1 cellular context compared by ENCODE assay signal in genomic region chr9:133959966-133960567, GRCh38.
TF ChIP-seq lines count a peak whose summit lies in the region.

No MANE protein-coding gene starts in this region.

TF ChIP-seq in GM12878, 131 proteins besides CTCF, POLR2A, EP300 and RAD21 (continued from another document):
- TF ChIP-seq ZNF687 (IDR thresholded peaks at IDR 0.05) (no peak), NRF1 (conservative IDR thresholded peaks at IDR 0.05; ENCODE audit: low read depth, low read length) (no peak), HDGF (IDR thresholded peaks at IDR 0.05) (no peak), ZBTB4 (CRISPR knock-in tag; IDR thresholded peaks at IDR 0.05) (no peak), SMAD5 (IDR thresholded peaks at IDR 0.05; ENCODE audit: low read depth) (no peak), ATF2 (IDR thresholded peaks at IDR 0.05; ENCODE audit: low read length) (no peak), ATF7 (IDR thresholded peaks at IDR 0.05; ENCODE audit: low read depth) (no peak), STAT3 (IDR thresholded peaks at IDR 0.05; ENCODE audit: low read depth, low read length) (no peak), ASH2L (IDR thresholded peaks at IDR 0.05; ENCODE audit: borderline replicate concordance, low read depth) (no peak), SIX5 (IDR thresholded peaks at IDR 0.05; ENCODE audit: low read depth, low read length, severe bottlenecking) (no peak), PRDM15 (CRISPR knock-in tag; IDR thresholded peaks at IDR 0.05) (no peak), BACH1 (IDR thresholded peaks at IDR 0.05; ENCODE audit: borderline replicate concordance) (no peak), HCFC1 (IDR thresholded peaks at IDR 0.05; ENCODE audit: low read length) (no peak), BCL3 (IDR thresholded peaks at IDR 0.05; ENCODE audit: borderline replicate concordance, insufficient read depth, low read depth, low read length, poor library complexity, severe bottlenecking) (no peak), EGR1 (IDR thresholded peaks at IDR 0.05; ENCODE audit: borderline replicate concordance in 1 of 2, low read depth in 2 of 2, low read length in 2 of 2) (no peak), PML (IDR thresholded peaks at IDR 0.05; ENCODE audit: low read length) (no peak)
